8 cellular contexts compared by ENCODE assay signal in genomic region chr15:66862878-66863335, GRCh38.
DNase-seq lines count a peak whose midpoint lies in the region; ATAC-seq and TF ChIP-seq lines count a peak whose summit lies in the region.

No MANE protein-coding gene starts in this region.

- H3K23me2 ChIP-seq in H9 (ENCODE audit: insufficient read length, low read depth, low read length, poor library complexity, severe bottlenecking): no peaks in the 10 kb centered on the region

- no peak overlapping the region for H3K4ac ChIP-seq in H9 (ENCODE audit: low read depth, low read length)

- CTCF ChIA-PET in Caco-2 (lab: Charles Lee): interaction anchor here (2.1 kb wide), 1 partner anchor 11 kb away, joined by 6 read pairs; no protein-coding TSS in a partner anchor

- intact Hi-C loops in Caco-2 (cut with micrococcal nuclease; ENCODE audit: unreplicated experiment): no loop called here

- H2BK15ac ChIP-seq in H9 (ENCODE audit: low read depth, low read length): no peak overlapping the region

- no peak overlapping the region for H3K27ac ChIP-seq in H9 (ENCODE audit: insufficient read length, low read depth, low read length)
- no peak overlapping the region for H3K27ac ChIP-seq in endodermal cell (ENCODE audit: low read depth, low read length)

- H3K27ac Mint-ChIP-seq in Caco-2 (ENCODE audit: unreplicated experiment) (no peak overlapping the region), H9 (peak overlapping the region in 1 of 3 experiments; percentile 37; a peak in 1 of 7 replicates), endodermal cell (no peak overlapping the region)

- no peak overlapping the region for H3K14ac ChIP-seq in H9 (ENCODE audit: insufficient read depth, low read length)

- no peaks in the 10 kb centered on the region for H3K36me3 Mint-ChIP-seq in Caco-2 (ENCODE audit: insufficient read depth, unreplicated experiment)
- H3K36me3 Mint-ChIP-seq in H9 (ENCODE audit: insufficient read depth in 1 of 3, low read depth in 3 of 3): no peaks in the 10 kb centered on the region
- peaks cover 24% of the 10 kb centered on the region for H3K36me3 Mint-ChIP-seq in endodermal cell (ENCODE audit: low read depth)

- no peak overlapping the region for H2BK5ac ChIP-seq in H9 (ENCODE audit: insufficient read length, low read length)

- peak; percentile 76 to 81 for DNase-seq in Caco-2
- peak; percentile 85 for DNase-seq in H9
- peak; percentile 67 to 68 for DNase-seq in NOMO-1 (lab: John Stamatoyannopoulos, UW; ENCODE audit: unreplicated experiment in 2 of 2)
- DNase-seq in activated CD8-positive, alpha-beta memory T cell treated with anti-CD3 and anti-CD28 coated beads for 4 hours (ENCODE audit: low read depth in 2 of 2): peak; percentile 24 to 26
- peak; percentile 95 for DNase-seq in endodermal cell
- DNase-seq in middle frontal gyrus (ENCODE audit: extremely low spot score, low spot score): peak; percentile 29
- peak; percentile 89 for DNase-seq in stimulated activated CD8-positive, alpha-beta memory T cell treated with anti-CD3 and anti-CD28 coated beads, Interleukin-4, amount 100 ng/mL, for 48 hours

- peak; percentile 86 to 88 for TF ChIP-seq CTCF in Caco-2 (IDR thresholded peaks at IDR 0.05; ENCODE audit: insufficient read depth in 1 of 2, low read depth in 1 of 2, low read length in 1 of 2, severe bottlenecking in 1 of 2, unreplicated experiment in 1 of 2)
- peak; percentile 93 for TF ChIP-seq CTCF in H9 (conservative IDR thresholded peaks at IDR 0.05)
- TF ChIP-seq CTCF in endodermal cell (conservative IDR thresholded peaks at IDR 0.05): peak; percentile 94

- H3K4me1 Mint-ChIP-seq in Caco-2 (ENCODE audit: low read depth, unreplicated experiment) (peaks cover 12% of the 10 kb centered on the region), H9 (peaks cover 15 to 18% of the 10 kb centered on the region in 2 experiments), endodermal cell (peaks cover 18% of the 10 kb centered on the region)

- no peak overlapping the region for H2BK12ac ChIP-seq in H9 (ENCODE audit: insufficient read length, low read depth, low read length)

- H3K36me3 ChIP-seq in Caco-2 (ENCODE audit: control insufficient read depth, insufficient read depth, low read length) (no peaks in the 10 kb centered on the region), endodermal cell (ENCODE audit: control insufficient read depth, insufficient read depth, low read length) (peaks cover 7% of the 10 kb centered on the region)

- H2AFZ ChIP-seq in H9 (ENCODE audit: low read length): no peak overlapping the region

- no peak overlapping the region for H4K8ac ChIP-seq in H9 (replicated peaks; ENCODE audit: insufficient read length, low read depth, low read length)

- H3K9me3 ChIP-seq in Caco-2 (no peaks in the 10 kb centered on the region), H9 (ENCODE audit: control insufficient read depth, low read depth, low read length) (no peaks in the 10 kb centered on the region), endodermal cell (ENCODE audit: control insufficient read depth, low read length) (no peaks in the 10 kb centered on the region)

- H3K79me1 ChIP-seq in H9 (ENCODE audit: insufficient read depth, low read depth, low read length, poor library complexity, severe bottlenecking): no peaks in the 10 kb centered on the region

- H3K27me3 ChIP-seq in Caco-2 (replicated peaks; ENCODE audit: control insufficient read depth, insufficient read depth, low read length): no peaks in the 10 kb centered on the region
- no peaks in the 10 kb centered on the region for H3K27me3 ChIP-seq in H9 (ENCODE audit: insufficient read depth, low read length)
- no peaks in the 10 kb centered on the region for H3K27me3 ChIP-seq in endodermal cell (ENCODE audit: control insufficient read depth, insufficient read depth, low read length, poor library complexity, severe bottlenecking)

- ATAC-seq in HG02623 (IDR thresholded peaks at IDR 0.05; ENCODE audit: unreplicated experiment): no peak

- H2BK20ac ChIP-seq in H9 (ENCODE audit: low read depth, low read length, poor library complexity, severe bottlenecking): no peak overlapping the region

- H2BK120ac ChIP-seq in H9 (ENCODE audit: low read depth, low read length, poor library complexity, severe bottlenecking): no peak overlapping the region

- no TSS peak for BruUV-seq in Caco-2 (replicated peaks; lab: Mats Ljungman, UMichigan)

- H3K4me1 ChIP-seq in Caco-2: peaks cover 20% of the 10 kb centered on the region
- H3K4me1 ChIP-seq in H9 (ENCODE audit: insufficient read depth, low read length): no peaks in the 10 kb centered on the region
- peaks cover 6% of the 10 kb centered on the region for H3K4me1 ChIP-seq in endodermal cell (ENCODE audit: control insufficient read depth, insufficient read depth, low read length)

- H2AK5ac ChIP-seq in H9 (ENCODE audit: insufficient read length, low read length): no peak overlapping the region

- H3T11ph ChIP-seq in H9 (ENCODE audit: low read length): no peak overlapping the region

- H3K4me3 ChIP-seq in Caco-2 (ENCODE audit: low read depth, low read length) (no peak overlapping the region), endodermal cell (ENCODE audit: low read length) (no peak overlapping the region)

- POLR2A ChIA-PET in Caco-2 (lab: Charles Lee): no interaction called here

- H3K4me2 ChIP-seq in H9 (ENCODE audit: insufficient read depth, insufficient read length, low read length): no peak overlapping the region

- H3K9me3 Mint-ChIP-seq in Caco-2 (ENCODE audit: unreplicated experiment): no peaks in the 10 kb centered on the region
- no peaks in the 10 kb centered on the region for H3K9me3 Mint-ChIP-seq in H9
- H3K9me3 Mint-ChIP-seq in endodermal cell: no peaks in the 10 kb centered on the region

- H4K20me1 ChIP-seq in H9 (ENCODE audit: control insufficient read depth, insufficient read depth, insufficient read length): no peaks in the 10 kb centered on the region

- H3K79me2 ChIP-seq in H9 (ENCODE audit: insufficient read depth, low read length): no peaks in the 10 kb centered on the region

- no peak overlapping the region for H3K4me3 Mint-ChIP-seq in Caco-2 (ENCODE audit: unreplicated experiment)
- no peak overlapping the region for H3K4me3 Mint-ChIP-seq in H9
- H3K4me3 Mint-ChIP-seq in endodermal cell: no peak overlapping the region

- H3K23ac ChIP-seq in H9 (ENCODE audit: insufficient read length, low read depth, low read length): no peak overlapping the region

- no peak overlapping the region for H3K18ac ChIP-seq in H9 (ENCODE audit: insufficient read length, low read depth, low read length)

- H3K27me3 Mint-ChIP-seq in Caco-2 (ENCODE audit: insufficient read depth, unreplicated experiment): no peaks in the 10 kb centered on the region
- H3K27me3 Mint-ChIP-seq in H9 (ENCODE audit: low read depth): no peaks in the 10 kb centered on the region
- no peaks in the 10 kb centered on the region for H3K27me3 Mint-ChIP-seq in endodermal cell (ENCODE audit: insufficient read depth)

- no CpG with 5 or more reads among the region's 9 CpGs for WGBS in H9 (ENCODE audit: extremely low coverage, insufficient read length, low lambda C conversion rate)
- 27 to 47% methylated on average over 5 to 9 of the region's 9 CpGs for WGBS in endodermal cell (ENCODE audit: insufficient coverage in 1 of 2, insufficient read length in 1 of 2), 2 experiments

- H3K56ac ChIP-seq in H9 (ENCODE audit: insufficient read length, low read depth, low read length): no peak overlapping the region

- no peak overlapping the region for H4K91ac ChIP-seq in H9 (ENCODE audit: insufficient read length, low read depth, low read length)

- H3K9ac ChIP-seq in H9 (ENCODE audit: extremely low read depth, insufficient read length, low read length) (no peak overlapping the region), endodermal cell (ENCODE audit: extremely low read depth, low read length, poor library complexity, severe bottlenecking) (no peak overlapping the region)

- H4K5ac ChIP-seq in H9 (ENCODE audit: insufficient read length, low read depth, low read length): no peak overlapping the region

Comparison
In these comparisons a context has a peak if more than half of its experiments do, and no peak if none do; other contexts are left out.
1. DNase-seq: peak in every context shown above with its lines; median percentile 95 in endodermal cell; 89 in stimulated activated CD8-positive, alpha-beta memory T cell treated with anti-CD3 and anti-CD28 coated beads, Interleukin-4, amount 100 ng/mL, for 48 hours; 85 in H9; 78 in Caco-2; 68 in NOMO-1; 29 in middle frontal gyrus; 25 in activated CD8-positive, alpha-beta memory T cell treated with anti-CD3 and anti-CD28 coated beads for 4 hours.